ENCODE assay signal across 9 cellular contexts in genomic region chr14:93903342-93904184, GRCh38. TPM values are rescaled to one million over a fixed set of nuclear protein-coding genes. Genes with fewer than 3 reads are reported as not detected.
A peak's percentile ranks its signal among the peaks of the same experiment; 100 is the strongest.
DNase-seq lines count a peak whose midpoint lies in the region; ATAC-seq and TF ChIP-seq lines count a peak whose summit lies in the region.
"Had no signal": no experiment of that assay in that cellular context is flagged by ENCODE, and none has a peak within 500 bp of the region (broad histone marks: within the 10 kb centered on the region; RNA-seq: fewer than 3 reads in every experiment).

No MANE protein-coding gene starts in this region.

- H3K4me2 ChIP-seq in mammary epithelial cell (ENCODE audit: insufficient read depth, low read depth, low read length), result no peak overlapping the region
- no peak overlapping the region for H3K4me2 ChIP-seq in mesendoderm (ENCODE audit: low read length)

- H3K79me2 ChIP-seq in mammary epithelial cell (ENCODE audit: insufficient read depth, low read length), result no peaks in the 10 kb centered on the region
- H3K79me2 ChIP-seq in mesendoderm (ENCODE audit: control insufficient read depth, insufficient read depth, low read length), result no peaks in the 10 kb centered on the region

- H2BK120ac ChIP-seq in mesendoderm (ENCODE audit: low read depth, low read length), result no peak overlapping the region

- H3K56ac ChIP-seq in mesendoderm (ENCODE audit: low read length), result peak overlapping the region; percentile 60

- in situ Hi-C loops in mammary epithelial cell (cut with MboI; ENCODE audit: low sequenced_read_pairs in 2 of 2), result no loop called here
- in situ Hi-C loops in KBM-7 (cut with MboI; ENCODE audit: low pct_unique_long_range_greater_than_20kb, low sequenced_read_pairs), result no loop called here

- H4K5ac ChIP-seq in mesendoderm (ENCODE audit: low read length), result no peak overlapping the region

- no peak overlapping the region for H2AFZ ChIP-seq in mammary epithelial cell (ENCODE audit: low read depth, low read length)

- ATAC-seq in HG03469 (IDR thresholded peaks at IDR 0.05; ENCODE audit: unreplicated experiment) (no peak), GM19023 (IDR thresholded peaks at IDR 0.05; ENCODE audit: unreplicated experiment) (no peak), HG03039 (IDR thresholded peaks at IDR 0.05; ENCODE audit: unreplicated experiment) (no peak)

- 72% methylated on average over 12 of the region's 15 CpGs for WGBS in mammary epithelial cell (ENCODE audit: low coverage, missing lambda C conversion rate)
- WGBS in mesendoderm (ENCODE audit: extremely low coverage, insufficient coverage, low lambda C conversion rate), result no CpG with 5 or more reads among the region's 15 CpGs

- H4K20me1 ChIP-seq in mammary epithelial cell (ENCODE audit: insufficient read depth, low read length), result no peaks in the 10 kb centered on the region

- intact Hi-C loops in mammary epithelial cell (cut with micrococcal nuclease), result no loop called here

- H3K4me3 ChIP-seq in mammary epithelial cell (replicated peaks in 1 of 3; ENCODE audit: insufficient read depth in 1 of 3, low read depth in 2 of 3, low read length in 3 of 3) (no peak overlapping the region), mesendoderm (ENCODE audit: low read length) (no peak overlapping the region)

- H3K4ac ChIP-seq in mesendoderm (ENCODE audit: low read depth, low read length), result no peak overlapping the region

- H3K23ac ChIP-seq in mesendoderm (ENCODE audit: low read length), result no peak overlapping the region

- H3K18ac ChIP-seq in mesendoderm (ENCODE audit: low read length), result no peak overlapping the region

- no peak overlapping the region for H2BK5ac ChIP-seq in mesendoderm (ENCODE audit: low read length)

- no TSS peak for BruUV-seq in mammary epithelial cell (replicated peaks; lab: Mats Ljungman, UMichigan)

- peak; percentile 36 to 53 for TF ChIP-seq CTCF in mammary epithelial cell (conservative IDR thresholded peaks at IDR 0.05 in 1 of 2, IDR thresholded peaks at IDR 0.05 in 1 of 2; ENCODE audit: extremely low read depth in 1 of 2, insufficient read depth in 1 of 2, low read depth in 1 of 2, low read length in 2 of 2)

- no peaks in the 10 kb centered on the region for H3K9me3 ChIP-seq in mammary epithelial cell (replicated peaks; ENCODE audit: insufficient read depth, low read length)

- TF ChIP-seq EP300 in Ishikawa (IDR thresholded peaks at IDR 0.05; ENCODE audit: borderline replicate concordance), result no peak

- H3K27ac ChIP-seq in mammary epithelial cell (ENCODE audit: insufficient read depth, low read depth, low read length) (no peak overlapping the region), mesendoderm (ENCODE audit: low read depth, low read length) (no peak overlapping the region)

- H2BK15ac ChIP-seq in mesendoderm (replicated peaks; ENCODE audit: low read depth), result no peak overlapping the region

- DNase-seq in ELR (ENCODE audit: low read depth) (peak; percentile 39), mammary epithelial cell (no peak), mesendoderm (peak; percentile 63), KBM-7 (no peak)
- DNase-seq: NCI-H510A treated with DMSO at 0.1 percent for 48 hours had no signal

- H3K9ac ChIP-seq in mammary epithelial cell (ENCODE audit: insufficient read depth, low read length) (no peak overlapping the region), mesendoderm (ENCODE audit: low read length) (no peak overlapping the region)

- H3K27me3 ChIP-seq in mammary epithelial cell (ENCODE audit: insufficient read depth, low read length) (no peaks in the 10 kb centered on the region), mesendoderm (ENCODE audit: insufficient read depth, low read length, poor library complexity) (no peaks in the 10 kb centered on the region)

- no peaks in the 10 kb centered on the region for H3K36me3 ChIP-seq in mammary epithelial cell (ENCODE audit: insufficient read depth, low read length)
- no peaks in the 10 kb centered on the region for H3K36me3 ChIP-seq in mesendoderm (ENCODE audit: control insufficient read depth, insufficient read depth, low read length)

- no peaks in the 10 kb centered on the region for H3K4me1 ChIP-seq in mammary epithelial cell (ENCODE audit: insufficient read depth, low read length)
- H3K4me1 ChIP-seq in mesendoderm (ENCODE audit: control insufficient read depth, low read depth, low read length), result no peaks in the 10 kb centered on the region

- H3K79me1 ChIP-seq in mesendoderm (ENCODE audit: low read length), result no peaks in the 10 kb centered on the region

- no peak overlapping the region for H2AK5ac ChIP-seq in mesendoderm (ENCODE audit: low read length)

- peak; percentile 85 for TF ChIP-seq RAD21 in Ishikawa (IDR thresholded peaks at IDR 0.05; ENCODE audit: low read depth)

- no peak overlapping the region for H4K8ac ChIP-seq in mesendoderm (ENCODE audit: low read depth, low read length)

- dilution Hi-C loops in mammary epithelial cell (cut with HindIII; ENCODE audit: low sequenced_read_pairs), result loop anchor here (10.0 kb wide), 1 partner anchor 199 kb away; no protein-coding TSS in a partner anchor

- CTCF ChIA-PET in mammary epithelial cell (lab: Charles Lee; ENCODE audit: low non-redundant PET), result interaction anchor here (0.6 kb wide), 1 partner anchor 1229 kb away, joined by 3 read pairs; no protein-coding TSS in a partner anchor

TF ChIP-seq in Ishikawa, 13 proteins besides CTCF, POLR2A, EP300 and RAD21:
- no peak for TF ChIP-seq CEBPB (IDR thresholded peaks at IDR 0.05)
- no peak for TF ChIP-seq EGR1 (IDR thresholded peaks at IDR 0.05)
- TF ChIP-seq ZBTB7A (IDR thresholded peaks at IDR 0.05; ENCODE audit: low read depth), result no peak
- TF ChIP-seq YY1 (IDR thresholded peaks at IDR 0.05; ENCODE audit: low read depth), result no peak
- no peak for TF ChIP-seq REST (IDR thresholded peaks at IDR 0.05; ENCODE audit: low read depth)
- TF ChIP-seq TAF1 (IDR thresholded peaks at IDR 0.05; ENCODE audit: low read depth), result no peak
- no peak for TF ChIP-seq TEAD4 (IDR thresholded peaks at IDR 0.05)
TF ChIP-seq in Ishikawa: peak in this region for 0.

RNA-seq across cellular contexts. Expression of gene FAM181A, which starts 23.6 kb away (rescaled TPM):
- total RNA-seq in mammary epithelial cell, result under 1 TPM in 1 of 2 donors, not detected in 1; 0.17 TPM
- 0.18 TPM for polyA plus RNA-seq in mammary epithelial cell
- polyA minus RNA-seq in mammary epithelial cell, result not detected
- not detected for polyA plus RNA-seq in mesendoderm (2013, experiment 1 of 2)
- not detected for polyA plus RNA-seq in mesendoderm (2013, experiment 2 of 2)

Comparison
In these comparisons a context has a peak if more than half of its experiments do, and no peak if none do; other contexts are left out.
1. DNase-seq: peak in ELR (single experiment) and mesendoderm (single experiment); none in mammary epithelial cell (single experiment) and KBM-7 (single experiment).